Comparison of ENCODE assay signal across 8 cellular contexts in genomic region chr1:211135342-211135950, GRCh38. TPM values are rescaled to one million over a fixed set of nuclear protein-coding genes. Genes with fewer than 3 reads are reported as not detected.
DNase-seq lines count a peak whose midpoint lies in the region; ATAC-seq and TF ChIP-seq lines count a peak whose summit lies in the region.

No MANE protein-coding gene starts in this region.

- POLR2A ChIA-PET in AG04449 (lab: Yijun Ruan, JAX), result no interaction called here

- peaks cover 3 to 18% (median 13%) of the 10 kb centered on the region in 9 donors for H3K4me1 ChIP-seq in heart right ventricle

- no peak overlapping the region for H3K4me3 ChIP-seq in AG04449 (ENCODE audit: low read depth, low read length)
- H3K4me3 ChIP-seq in heart right ventricle, result no peak overlapping the region
- H3K4me3 ChIP-seq in skeletal muscle cell (ENCODE audit: low read depth, low read length), result no peak overlapping the region

- intact Hi-C loops in heart right ventricle (cut with DNase I), result loop anchor here (1.0 to 10.0 kb wide), 13 partner anchors 59 to 731 kb away; no protein-coding TSS in a partner anchor

- H3K27me3 ChIP-seq in heart right ventricle, result peaks cover 0 to 95% (median 66%) of the 10 kb centered on the region in 7 donors

- CTCF ChIA-PET in AG04449 (lab: Yijun Ruan, JAX), result interaction anchor here (0.8 to 13.0 kb wide), 40 partner anchors 8 to 774 kb away, joined by 3 to 403 read pairs (median 6); no protein-coding TSS in a partner anchor

- TF ChIP-seq CTCF in AG04449 (IDR thresholded peaks at IDR 0.05; ENCODE audit: insufficient read depth, low read length, missing control alignments) (peak; percentile 67), GM12873 (IDR thresholded peaks at IDR 0.05; ENCODE audit: insufficient read depth, low read depth, low read length, missing control alignments) (peak; percentile 69), VCaP (conservative IDR thresholded peaks at IDR 0.05) (peak; percentile 86), heart right ventricle (IDR thresholded peaks at IDR 0.05) (peak; percentile 17 to 68 (median 54)), omental fat pad (IDR thresholded peaks at IDR 0.05) (no peak)

- H3K36me3 ChIP-seq in heart right ventricle, result no peaks in the 10 kb centered on the region

- DNase-seq in AG04449 (ENCODE audit: low read depth, low spot score) (no peak), NCI-H1694 (lab: John Stamatoyannopoulos, UW) (peak; percentile 68), heart right ventricle (no peak), skeletal muscle cell (ENCODE audit: low read depth) (peak; percentile 19), omental fat pad (ENCODE audit: low spot score) (no peak), mesenteric fat pad (ENCODE audit: low spot score) (no peak)

- H3K9me3 ChIP-seq in heart right ventricle, result peaks cover 0 to 4% (median 0%) of the 10 kb centered on the region in 11 donors

- peak overlapping the region; percentile 35 for H3K27ac ChIP-seq in VCaP
- no peak overlapping the region for H3K27ac ChIP-seq in heart right ventricle

- 25 to 30% methylated on average over 5 of the region's 5 CpGs for WGBS in heart right ventricle, 2 donors

- ATAC-seq in heart right ventricle, result peak in 7 of 8 donors; percentile 31 to 70 (median 52)
- ATAC-seq in omental fat pad (ENCODE audit: low FRiP score), result no peak

RNA-seq across cellular contexts. Expression of gene KCNH1, which starts 1.5 kb away (rescaled TPM):
- total RNA-seq in heart right ventricle (under 1 TPM in 1 of 10 donors, not detected in 9; 0.09 TPM), omental fat pad (1 to 10 TPM in 1 of 4 donors, under 1 TPM in 1, not detected in 2; 0.24 to 1.6 TPM), mesenteric fat pad (0.26 TPM)
- not detected for polyA plus RNA-seq in heart right ventricle

Comparison
In these comparisons a context has a peak if more than half of its experiments do, and no peak if none do; other contexts are left out.
1. DNase-seq: peak in NCI-H1694 (single experiment) and skeletal muscle cell (single experiment); none in AG04449 (single experiment), heart right ventricle (0 of 2), omental fat pad (single experiment) and mesenteric fat pad (single experiment).
2. CTCF ChIP-seq: peak in AG04449 (single experiment), GM12873 (single experiment), VCaP (single experiment) and heart right ventricle (9 of 9); none in omental fat pad (0 of 3).